In the genomic region with DNA sequence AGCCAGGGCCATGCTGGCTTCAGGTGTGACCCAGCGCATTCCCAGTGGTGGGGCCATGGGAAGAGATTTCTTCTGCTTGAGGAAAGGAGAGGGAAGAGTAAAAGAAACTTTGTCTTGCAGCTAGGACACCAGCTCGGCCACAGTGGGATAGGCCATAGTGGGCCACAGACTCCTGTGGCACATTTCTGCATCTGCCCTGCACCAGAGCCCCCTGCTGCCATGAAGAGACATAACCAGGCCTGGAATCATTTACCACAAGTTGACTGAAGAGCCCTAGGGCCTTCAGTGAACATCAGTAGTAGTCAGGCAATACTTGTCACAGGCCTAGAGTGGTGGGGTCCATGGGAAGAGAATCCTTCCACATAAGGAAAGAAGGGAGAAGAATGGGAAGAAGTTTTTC, we compare ENCODE assay signal across 9 cellular contexts.
"Had no signal": no experiment of that assay in that cellular context is flagged by ENCODE, and none has a peak within 500 bp of the region (broad histone marks: within the 10 kb centered on the region; RNA-seq: fewer than 3 reads in every experiment).

No MANE protein-coding gene starts in this region.

- H3K9ac ChIP-seq: GM23248, KMS-11 had no signal

- H3K27me3 Mint-ChIP-seq: IgD-negative memory B cell had no signal

- H3K9me3 Mint-ChIP-seq: H9 had no signal

- H2AFZ ChIP-seq: GM23248 had no signal

- DNase-seq: GM23248, GOT3, H9, HCEC 1CT, KBM-7 had no signal

- H3K4me1 Mint-ChIP-seq: H9 had no signal

- H3K27ac Mint-ChIP-seq: IgD-negative memory B cell had no signal

- H3K27ac ChIP-seq: GM23248, KMS-11 had no signal

- H3K4me3 ChIP-seq: GM23248 had no signal

- H3K4me2 ChIP-seq: KMS-11 had no signal

- FAIRE-seq: H54, HTR-8/SVneo had no signal

- H3K36me3 Mint-ChIP-seq: IgD-negative memory B cell had no signal

- H3K4me3 Mint-ChIP-seq: H9, IgD-negative memory B cell had no signal
